1 cellular context compared by ENCODE assay signal in the genomic region with DNA sequence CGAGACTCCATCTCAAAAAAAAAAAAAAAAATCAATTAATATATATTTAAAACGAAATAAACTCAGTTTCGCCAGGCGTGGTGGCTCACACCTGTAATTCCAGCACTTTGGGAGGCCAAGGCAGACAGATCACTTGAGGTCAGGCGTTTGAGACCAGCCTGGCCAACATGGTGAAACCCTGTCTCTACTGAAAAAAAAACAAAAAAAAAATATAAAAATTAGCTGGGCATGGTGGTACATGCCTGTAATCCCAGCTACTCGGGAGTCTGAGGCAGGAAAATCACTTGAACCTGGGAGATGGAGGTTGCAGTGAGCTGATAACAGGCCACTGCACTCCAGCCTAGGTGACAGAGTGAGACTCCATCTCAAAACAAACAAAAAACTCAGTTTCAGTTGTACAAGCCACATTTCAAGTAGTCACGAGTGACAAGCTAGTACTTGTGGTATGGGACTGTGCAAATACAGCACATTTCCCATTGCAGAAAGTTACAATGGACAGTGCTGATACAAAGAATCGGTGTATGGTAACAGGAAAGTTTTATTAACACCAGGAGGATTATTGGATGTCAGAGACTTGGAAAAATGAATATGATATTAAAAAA.
TF ChIP-seq lines count a peak whose summit lies in the region.

No MANE protein-coding gene starts in this region.

TF ChIP-seq in HCT116, 20 proteins besides CTCF, POLR2A, EP300 and RAD21:
- 0 out of 2 replicates have a peak, but pooled peaks have one; percentile 8 for TF ChIP-seq JUND (IDR thresholded peaks at IDR 0.05)
